7 cellular contexts compared by ENCODE assay signal in the genomic region with DNA sequence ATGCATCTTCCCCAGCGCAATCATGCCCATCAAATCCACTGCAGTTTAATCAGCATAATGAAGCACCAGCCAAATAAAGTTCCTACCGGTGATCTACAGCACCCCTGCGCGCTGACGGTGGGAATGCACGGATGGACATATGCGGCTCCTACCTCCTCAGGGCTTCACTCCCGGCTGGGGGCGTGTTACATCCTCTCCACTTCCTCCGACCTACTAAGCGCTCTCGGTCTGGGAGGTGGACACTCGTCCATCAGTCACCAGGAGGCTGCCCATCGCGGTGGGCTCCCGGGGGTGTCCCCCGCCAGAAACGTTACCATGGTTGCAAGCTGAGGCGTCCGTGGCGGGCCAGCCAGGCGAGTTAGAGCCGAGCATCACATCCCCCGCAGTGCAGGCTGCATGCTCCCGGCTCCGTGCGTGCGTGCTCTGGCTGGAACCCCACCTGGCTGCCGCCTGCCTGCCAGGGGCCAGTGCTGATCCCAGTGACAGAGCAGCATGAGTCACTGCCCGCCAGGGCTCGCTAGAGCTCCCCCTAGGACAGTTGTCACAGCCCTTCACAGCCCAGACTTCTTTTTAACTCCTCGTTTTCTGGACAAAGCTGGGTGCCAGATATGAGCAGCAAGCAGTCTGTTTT.
A peak's percentile ranks its signal among the peaks of the same experiment; 100 is the strongest.
DNase-seq lines count a peak whose midpoint lies in the region; ATAC-seq and TF ChIP-seq lines count a peak whose summit lies in the region.

No MANE protein-coding gene starts in this region.

- peak overlapping the region; percentile 85 for H3K4me3 Mint-ChIP-seq in endothelial cell (ENCODE audit: unreplicated experiment)

- WGBS in mesendoderm (ENCODE audit: extremely low coverage, insufficient coverage, low lambda C conversion rate): no CpG with 5 or more reads among the region's 32 CpGs

- no peak overlapping the region for H2BK15ac ChIP-seq in mesendoderm (replicated peaks; ENCODE audit: low read depth)

- DNase-seq in H4 (ENCODE audit: low spot score) (peak; percentile 73), NT2/D1 (ENCODE audit: low read depth, low spot score) (peak; percentile 74), endothelial cell (ENCODE audit: low spot score) (peak; percentile 60), mesendoderm (peak; percentile 94)
- DNase-seq in activated CD8-positive, alpha-beta memory T cell treated with anti-CD3 and anti-CD28 coated beads for 24 hours: no peak

- H4K8ac ChIP-seq in mesendoderm (ENCODE audit: low read depth, low read length): no peak overlapping the region

- H3K27ac Mint-ChIP-seq in endothelial cell (ENCODE audit: unreplicated experiment): no peak overlapping the region

- H3K79me1 ChIP-seq in mesendoderm (ENCODE audit: low read length): peaks cover 3% of the 10 kb centered on the region

- H3K4me1 ChIP-seq in NT2/D1 (ENCODE audit: insufficient read depth, insufficient read length): peaks cover 4% of the 10 kb centered on the region
- H3K4me1 ChIP-seq in mesendoderm (ENCODE audit: control insufficient read depth, low read depth, low read length): peaks cover 6% of the 10 kb centered on the region

- H4K5ac ChIP-seq in mesendoderm (ENCODE audit: low read length): no peak overlapping the region

- peaks cover 6% of the 10 kb centered on the region for H3K27me3 Mint-ChIP-seq in endothelial cell (ENCODE audit: unreplicated experiment)

- no peak overlapping the region for H2AK5ac ChIP-seq in mesendoderm (ENCODE audit: low read length)

- no peaks in the 10 kb centered on the region for H3K36me3 Mint-ChIP-seq in endothelial cell (ENCODE audit: low read depth, unreplicated experiment)

- H3K27me3 ChIP-seq in NT2/D1 (ENCODE audit: insufficient read depth, insufficient read length): no peaks in the 10 kb centered on the region
- no peaks in the 10 kb centered on the region for H3K27me3 ChIP-seq in mesendoderm (ENCODE audit: insufficient read depth, low read length, poor library complexity)

- H3K23ac ChIP-seq in mesendoderm (ENCODE audit: low read length): no peak overlapping the region

- H3K56ac ChIP-seq in mesendoderm (ENCODE audit: low read length): no peak overlapping the region

- H3K4me2 ChIP-seq in mesendoderm (ENCODE audit: low read length): peak overlapping the region; percentile 40

- no peak for TF ChIP-seq CTCF in endothelial cell (IDR thresholded peaks at IDR 0.05; ENCODE audit: unreplicated experiment)

- no peak overlapping the region for H2BK120ac ChIP-seq in mesendoderm (ENCODE audit: low read depth, low read length)

- no peak overlapping the region for H3K18ac ChIP-seq in mesendoderm (ENCODE audit: low read length)

- H2BK5ac ChIP-seq in mesendoderm (ENCODE audit: low read length): no peak overlapping the region

- no peak overlapping the region for H3K4ac ChIP-seq in mesendoderm (ENCODE audit: low read depth, low read length)

- H3K9ac ChIP-seq in NT2/D1 (ENCODE audit: insufficient read length, low read depth): no peak overlapping the region
- H3K9ac ChIP-seq in mesendoderm (ENCODE audit: low read length): no peak overlapping the region

- ATAC-seq in GM21737 (IDR thresholded peaks at IDR 0.05; ENCODE audit: unreplicated experiment) (no peak), GM18867 (IDR thresholded peaks at IDR 0.05; ENCODE audit: unreplicated experiment) (no peak)

- H3K4me3 ChIP-seq in NT2/D1 (ENCODE audit: insufficient read length, low read depth) (peak overlapping the region; percentile 3), mesendoderm (ENCODE audit: low read length) (no peak overlapping the region)

- H3K79me2 ChIP-seq in mesendoderm (ENCODE audit: control insufficient read depth, insufficient read depth, low read length): no peaks in the 10 kb centered on the region

- H3K27ac ChIP-seq in mesendoderm (ENCODE audit: low read depth, low read length): no peak overlapping the region

- no peaks in the 10 kb centered on the region for H3K9me3 Mint-ChIP-seq in endothelial cell (ENCODE audit: unreplicated experiment)

- peaks cover 20% of the 10 kb centered on the region for H3K9me3 ChIP-seq in NT2/D1 (ENCODE audit: insufficient read depth, low read length)

- H3K4me1 Mint-ChIP-seq in endothelial cell (ENCODE audit: unreplicated experiment): peaks cover 20% of the 10 kb centered on the region

- H3K36me3 ChIP-seq in NT2/D1 (ENCODE audit: insufficient read depth, insufficient read length, low read length): peaks cover 12% of the 10 kb centered on the region
- no peaks in the 10 kb centered on the region for H3K36me3 ChIP-seq in mesendoderm (ENCODE audit: control insufficient read depth, insufficient read depth, low read length)
